In genomic region chr7:5862764-5863163, GRCh38 we compare ENCODE assay signal across 7 cellular contexts. TPM values are rescaled to one million over a fixed set of nuclear protein-coding genes. Genes with fewer than 3 reads are reported as not detected.
"Had no signal": no experiment of that assay in that cellular context is flagged by ENCODE, and none has a peak within 500 bp of the region (broad histone marks: within the 10 kb centered on the region; RNA-seq: fewer than 3 reads in every experiment).

No MANE protein-coding gene starts in this region.

RNA-seq across cellular contexts. Expression of gene OCM, which starts 17.8 kb away (rescaled TPM):
- total RNA-seq: GM23248, GM23338, H1, H4, H7, H9, HFFc6 had no signal
- polyA plus RNA-seq: GM23248, H1 had no signal
